24 cellular contexts compared by ENCODE assay signal in the genomic region with DNA sequence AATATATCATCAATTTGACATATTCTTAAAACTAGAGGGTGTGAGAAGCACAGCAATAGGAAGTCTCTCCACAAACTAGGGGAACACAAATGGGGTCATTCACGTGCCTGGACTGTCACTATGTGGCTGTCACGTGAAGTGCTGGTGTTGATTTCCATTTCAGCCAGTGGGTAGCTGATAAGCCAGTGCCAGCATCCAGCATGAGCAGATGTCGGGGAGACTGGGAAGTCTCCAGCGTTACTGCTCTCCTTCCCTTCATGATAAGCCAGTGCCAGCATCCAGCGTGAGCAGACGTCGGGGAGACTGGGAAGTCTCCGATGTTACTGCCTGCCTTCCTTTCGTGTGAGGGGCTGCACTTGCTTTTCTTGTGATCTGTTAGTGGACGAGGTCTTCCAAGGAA. TPM values are rescaled to one million over a fixed set of nuclear protein-coding genes. Genes with fewer than 3 reads are reported as not detected.
A peak's percentile ranks its signal among the peaks of the same experiment; 100 is the strongest.
DNase-seq lines count a peak whose midpoint lies in the region; ATAC-seq and TF ChIP-seq lines count a peak whose summit lies in the region.
"Had no signal": no experiment of that assay in that cellular context is flagged by ENCODE, and none has a peak within 500 bp of the region (broad histone marks: within the 10 kb centered on the region; RNA-seq: fewer than 3 reads in every experiment).

No MANE protein-coding gene starts in this region.

- no peak overlapping the region for H3K9ac ChIP-seq in endodermal cell (ENCODE audit: extremely low read depth, low read length, poor library complexity, severe bottlenecking)

- no peak for TF ChIP-seq EP300 in stomach (IDR thresholded peaks at IDR 0.05)

- H3K4me1 ChIP-seq in body of pancreas, result peaks cover 9% of the 10 kb centered on the region
- H3K4me1 ChIP-seq in right atrium auricular region, result peaks cover 0 to 23% of the 10 kb centered on the region in 2 donors
- peaks cover 2 to 26% (median 13%) of the 10 kb centered on the region in 4 donors for H3K4me1 ChIP-seq in stomach
- H3K4me1 ChIP-seq in endodermal cell (ENCODE audit: control insufficient read depth, insufficient read depth, low read length), result no peaks in the 10 kb centered on the region
- no peaks in the 10 kb centered on the region for H3K4me1 ChIP-seq in osteoblast (ENCODE audit: insufficient read depth, low read length)
- H3K4me1 ChIP-seq: uterus had no signal

- H2AFZ ChIP-seq in osteoblast (ENCODE audit: low read length), result no peak overlapping the region

- intact Hi-C loops in body of pancreas (cut with DNase I) (no loop called here), stomach (cut with DNase I; ENCODE audit: low total_unique reads) (no loop called here)

- H3K9me3 ChIP-seq in body of pancreas (no peaks in the 10 kb centered on the region), right atrium auricular region (no peaks in the 10 kb centered on the region), stomach (no peaks in the 10 kb centered on the region), endodermal cell (ENCODE audit: control insufficient read depth, low read length) (peaks cover 11% of the 10 kb centered on the region), osteoblast (ENCODE audit: low read depth, low read length) (no peaks in the 10 kb centered on the region)
- H3K9me3 ChIP-seq: gastroesophageal sphincter, uterus had no signal

- H3K36me3 Mint-ChIP-seq in activated T-cell treated with anti-CD3 and anti-CD28 coated beads, Interleukin-2, amount 50 U/mL, for 24 hours (ENCODE audit: low read depth), result peaks cover 91% of the 10 kb centered on the region
- H3K36me3 Mint-ChIP-seq in endodermal cell (ENCODE audit: low read depth), result peaks cover 83% of the 10 kb centered on the region

- peaks cover 61% of the 10 kb centered on the region for H3K79me2 ChIP-seq in osteoblast (ENCODE audit: insufficient read depth, low read length)

- no peaks in the 10 kb centered on the region for H3K27me3 ChIP-seq in body of pancreas
- H3K27me3 ChIP-seq in right atrium auricular region, result no peaks in the 10 kb centered on the region
- no peaks in the 10 kb centered on the region for H3K27me3 ChIP-seq in stomach
- H3K27me3 ChIP-seq in endodermal cell (ENCODE audit: control insufficient read depth, insufficient read depth, low read length, poor library complexity, severe bottlenecking), result no peaks in the 10 kb centered on the region
- H3K27me3 ChIP-seq in osteoblast (ENCODE audit: insufficient read depth, low read length), result no peaks in the 10 kb centered on the region
- H3K27me3 ChIP-seq: gastroesophageal sphincter, uterus had no signal

- H3K36me3 ChIP-seq in body of pancreas (replicated peaks in 1 of 2; ENCODE audit: insufficient read depth in 1 of 2, low read depth in 2 of 2), result peaks cover 0 to 25% of the 10 kb centered on the region in 2 donors
- peaks cover 69% of the 10 kb centered on the region for H3K36me3 ChIP-seq in right atrium auricular region
- peaks cover 55 to 92% (median 90%) of the 10 kb centered on the region in 4 donors for H3K36me3 ChIP-seq in stomach
- peaks cover 85% of the 10 kb centered on the region for H3K36me3 ChIP-seq in endodermal cell (ENCODE audit: control insufficient read depth, insufficient read depth, low read length)
- peaks cover 80% of the 10 kb centered on the region for H3K36me3 ChIP-seq in osteoblast (ENCODE audit: insufficient read depth, low read length)
- H3K36me3 ChIP-seq: uterus had no signal

- H4K20me1 ChIP-seq in osteoblast (ENCODE audit: insufficient read depth, low read length), result peaks cover 19% of the 10 kb centered on the region

- 32 to 35% methylated on average over 9 to 10 of the region's 10 CpGs for WGBS in body of pancreas, 2 donors
- 34 to 70% (median 45%) methylated on average over 10 of the region's 10 CpGs for WGBS in stomach, 5 donors
- WGBS in endodermal cell (ENCODE audit: insufficient coverage in 1 of 2, insufficient read length in 1 of 2), 2 experiments, result 95 to 99% methylated on average over 10 of the region's 10 CpGs

- no peak overlapping the region for H3K27ac ChIP-seq in body of pancreas
- peak overlapping the region; percentile 41 to 68 for H3K27ac ChIP-seq in right atrium auricular region
- H3K27ac ChIP-seq in stomach, result no peak overlapping the region
- H3K27ac ChIP-seq in endodermal cell (ENCODE audit: low read depth, low read length), result no peak overlapping the region
- H3K27ac ChIP-seq in osteoblast (ENCODE audit: low read depth, low read length), result no peak overlapping the region
- H3K27ac ChIP-seq: 22Rv1, epithelial cell of prostate, gastroesophageal sphincter, skin epidermis, uterus had no signal

- no peak overlapping the region for H3K4me3 Mint-ChIP-seq in activated T-cell treated with anti-CD3 and anti-CD28 coated beads, Interleukin-2, amount 50 U/mL, for 24 hours
- H3K4me3 Mint-ChIP-seq in endodermal cell, result no peak overlapping the region
- H3K4me3 Mint-ChIP-seq: H9, neural crest cell had no signal

- DNase-seq in activated T-cell treated with anti-CD3 and anti-CD28 coated beads, Interleukin-2, amount 50 U/mL, for 24 hours, result no peak
- DNase-seq in activated T-cell treated with anti-CD3 and anti-CD28 coated beads, Interleukin-2, amount 50 U/mL, for 1 hour, result no peak
- DNase-seq in body of pancreas (peak in 2 of 4 donors; percentile 53 to 61), right atrium auricular region (ENCODE audit: low spot score) (peak; percentile 72), stomach (peak; percentile 57), kidney tubule cell (ENCODE audit: low spot score) (no peak), endodermal cell (no peak), osteoblast (ENCODE audit: insufficient read length, low spot score, missing footprints) (no peak)
- DNase-seq: activated CD4-positive, CD25-positive, alpha-beta regulatory T cell treated with anti-CD3 and anti-CD28 coated beads, Interleukin-2, amount 50 U/mL, for 72 hours; H9; NCI-H524 treated with DMSO at 0.1 percent for 48 hours; stimulated activated CD4-positive, alpha-beta T cell treated with anti-CD3 and anti-CD28 coated beads, Interleukin-2, amount 100 ng/mL, for 48 hours; T-helper 9 cell; uterus had no signal

- H3K9me3 Mint-ChIP-seq in activated T-cell treated with anti-CD3 and anti-CD28 coated beads, Interleukin-2, amount 50 U/mL, for 24 hours, result no peaks in the 10 kb centered on the region
- no peaks in the 10 kb centered on the region for H3K9me3 Mint-ChIP-seq in endodermal cell
- H3K9me3 Mint-ChIP-seq: H9, neural crest cell had no signal

- H3K4me1 Mint-ChIP-seq in activated T-cell treated with anti-CD3 and anti-CD28 coated beads, Interleukin-2, amount 50 U/mL, for 24 hours (ENCODE audit: low read depth), result peaks cover 15% of the 10 kb centered on the region
- H3K4me1 Mint-ChIP-seq in endodermal cell, result no peaks in the 10 kb centered on the region

- H3K27ac Mint-ChIP-seq in activated T-cell treated with anti-CD3 and anti-CD28 coated beads, Interleukin-2, amount 50 U/mL, for 24 hours, result peak overlapping the region; percentile 16
- H3K27ac Mint-ChIP-seq in endodermal cell, result no peak overlapping the region
- H3K27ac Mint-ChIP-seq: activated T-helper 2 cell treated with anti-CD3 and anti-CD28 coated beads, Interferon-gamma antibody, Interleukin-2, Interleukin-4, amounts not matched to agents 10 μg/mL and 5 μg/mL and 100 μg/mL, durations not matched to agents 14 hours and 24 hours and 36 hours; progenitor cell of endocrine pancreas had no signal

- H3K4me3 ChIP-seq in body of pancreas, result no peak overlapping the region
- no peak overlapping the region for H3K4me3 ChIP-seq in right atrium auricular region
- no peak overlapping the region for H3K4me3 ChIP-seq in stomach
- H3K4me3 ChIP-seq in endodermal cell (ENCODE audit: low read length), result no peak overlapping the region
- no peak overlapping the region for H3K4me3 ChIP-seq in osteoblast (ENCODE audit: insufficient read depth, low read length)
- H3K4me3 ChIP-seq: gastroesophageal sphincter, skin epidermis, uterus had no signal

- TF ChIP-seq CTCF in body of pancreas (IDR thresholded peaks at IDR 0.05) (peak in 1 of 7 experiments; percentile 9), right atrium auricular region (IDR thresholded peaks at IDR 0.05) (no peak), stomach (IDR thresholded peaks at IDR 0.05) (no peak), endodermal cell (conservative IDR thresholded peaks at IDR 0.05) (no peak), osteoblast (IDR thresholded peaks at IDR 0.05; ENCODE audit: extremely low read depth, low read depth, low read length) (no peak)

- no peak overlapping the region for H3K4me2 ChIP-seq in osteoblast (ENCODE audit: insufficient read depth, low read length)

- ATAC-seq in body of pancreas, result peak; percentile 40
- ATAC-seq: gastroesophageal sphincter had no signal

- TF ChIP-seq POLR2A in body of pancreas (IDR thresholded peaks at IDR 0.05) (no peak), stomach (IDR thresholded peaks at IDR 0.05) (no peak)

- no peaks in the 10 kb centered on the region for H3K27me3 Mint-ChIP-seq in activated T-cell treated with anti-CD3 and anti-CD28 coated beads, Interleukin-2, amount 50 U/mL, for 24 hours
- no peaks in the 10 kb centered on the region for H3K27me3 Mint-ChIP-seq in endodermal cell (ENCODE audit: insufficient read depth)
- H3K27me3 Mint-ChIP-seq: progenitor cell of endocrine pancreas had no signal

RNA-seq across cellular contexts. Expression of gene SLC17A9, which starts 5.6 kb away (rescaled TPM):
- total RNA-seq in body of pancreas, result 1 to 10 TPM in 1 of 2 donors, under 1 TPM in 1; 0.78 to 4.9 TPM
- total RNA-seq in right atrium auricular region, result 1 to 10 TPM; 1.3 to 1.8 TPM
- total RNA-seq in stomach, result 10 to 100 TPM in 4 of 5 donors, 1 to 10 TPM in 1; 9.0 to 76.4 (median 18.7) TPM
- 1 to 10 TPM; 1.1 to 10.0 (median 5.8) TPM for polyA plus RNA-seq in stomach
- 10 to 100 TPM in 1 of 2 donors, 1 to 10 TPM in 1; 8.9 to 10.2 TPM for total RNA-seq in endodermal cell
- polyA plus RNA-seq in endodermal cell (2013, experiment 1 of 2), result 3.2 TPM
- polyA plus RNA-seq in endodermal cell (2013, experiment 2 of 2), result 3.4 TPM
- 5.6 and 6.5 TPM in 2 replicates for total RNA-seq in osteoblast

RNA-seq across cellular contexts. Expression of gene GID8, which starts 9.0 kb away (rescaled TPM):
- total RNA-seq in body of pancreas (10 to 100 TPM; 26.2 to 29.7 TPM), right atrium auricular region (10 to 100 TPM; 16.8 to 18.7 TPM), stomach (10 to 100 TPM; 12.3 to 39.3 (median 19.2) TPM), endodermal cell (10 to 100 TPM; 51.5 to 52.1 TPM), osteoblast (34.4 and 37.1 TPM in 2 replicates)
- 10 to 100 TPM; 10.8 to 13.6 (median 12.5) TPM for polyA plus RNA-seq in stomach
- polyA plus RNA-seq in endodermal cell (2013, experiment 1 of 2), result 47.3 TPM
- polyA plus RNA-seq in endodermal cell (2013, experiment 2 of 2), result 41.8 TPM

RNA-seq across cellular contexts. Expression of gene DIDO1, which starts 20.6 kb away (rescaled TPM):
- total RNA-seq in body of pancreas (10 to 100 TPM; 38.4 to 51.7 TPM), right atrium auricular region (10 to 100 TPM; 34.7 to 37.5 TPM), stomach (100 to 1,000 TPM in 1 of 5 donors, 10 to 100 TPM in 4; 56.0 to 117 (median 74.2) TPM), endodermal cell (10 to 100 TPM; 53.5 to 68.3 TPM), osteoblast (44.8 and 46.3 TPM in 2 replicates)
- polyA plus RNA-seq in stomach, result 10 to 100 TPM in 2 of 3 donors, 1 to 10 TPM in 1; 8.1 to 14.2 (median 14.1) TPM
- 47.8 TPM for polyA plus RNA-seq in endodermal cell (2013, experiment 1 of 2)
- polyA plus RNA-seq in endodermal cell (2013, experiment 2 of 2), result 43.0 TPM

RNA-seq across cellular contexts. Expression of gene BHLHE23, which starts 59.8 kb away (rescaled TPM):
- total RNA-seq in body of pancreas (not detected), right atrium auricular region (not detected), stomach (under 1 TPM in 1 of 5 donors, not detected in 4; 0.55 TPM), endodermal cell (not detected), osteoblast (not detected in 2 replicates)
- not detected for polyA plus RNA-seq in stomach
- 1.2 TPM for polyA plus RNA-seq in endodermal cell (2013, experiment 1 of 2)
- 0.46 TPM for polyA plus RNA-seq in endodermal cell (2013, experiment 2 of 2)
- total RNA-seq: activated T-helper 2 cell treated with anti-CD3 and anti-CD28 coated beads, Interferon-gamma antibody, Interleukin-2, Interleukin-4, amounts not matched to agents 10 μg/mL and 5 μg/mL and 100 μg/mL, durations not matched to agents 14 hours and 24 hours and 36 hours; dermis microvascular lymphatic vessel endothelial cell; gastroesophageal sphincter; mucosa of gallbladder; neural crest cell; progenitor cell of endocrine pancreas; RPMI7951; uterus had no signal

Comparison
In these comparisons a context has a peak if more than half of its experiments do, and no peak if none do; other contexts are left out.
1. DNase-seq: peak in right atrium auricular region (single experiment) and stomach (single experiment); none in activated T-cell treated with anti-CD3 and anti-CD28 coated beads, Interleukin-2, amount 50 U/mL, for 24 hours (single experiment), activated T-cell treated with anti-CD3 and anti-CD28 coated beads, Interleukin-2, amount 50 U/mL, for 1 hour (single experiment), kidney tubule cell (single experiment), endodermal cell (single experiment) and osteoblast (single experiment).
2. H3K27ac ChIP-seq: peak in right atrium auricular region (2 of 2); none in body of pancreas (0 of 4), stomach (0 of 5), endodermal cell (single experiment) and osteoblast (single experiment).